In genomic region chr10:9656386-9656785, GRCh38 we compare ENCODE assay signal across 9 cellular contexts.
"Had no signal": no experiment of that assay in that cellular context is flagged by ENCODE, and none has a peak within 500 bp of the region (broad histone marks: within the 10 kb centered on the region; RNA-seq: fewer than 3 reads in every experiment).

No MANE protein-coding gene starts in this region.

- DNase-seq: GM23248, GOT3, H7, HFFc6, KBM-7 had no signal

- H3K4me3 ChIP-seq: GM23248, HAP-1 had no signal

- ATAC-seq: HCT116, HepG2 had no signal

- H3K27ac ChIP-seq: GM23248, HL-60 had no signal
